Comparison of ENCODE assay signal across 1 cellular context in genomic region chr1:46202975-46203737, GRCh38.
TF ChIP-seq lines count a peak whose summit lies in the region.

Gene LURAP1, plus strand, starts transcription at chr1:46203334. Its CDS starts 93 bp downstream, at chr1:46203427.

TF ChIP-seq in K562, 482 proteins besides CTCF, POLR2A, EP300 and RAD21 (continued from another document and continues in another):
- TF ChIP-seq ARID4B (CRISPR knock-in tag; IDR thresholded peaks at IDR 0.05) (no peak), RHOXF2B (CRISPR knock-in tag; conservative IDR thresholded peaks at IDR 0.05) (no peak), ZNF24 (IDR thresholded peaks at IDR 0.05) (no peak), XRCC5 (IDR thresholded peaks at IDR 0.05; ENCODE audit: low read depth, low read length) (peak; percentile 88), ELK3 (CRISPR knock-in tag; IDR thresholded peaks at IDR 0.05) (no peak), JUN (IDR thresholded peaks at IDR 0.05; ENCODE audit: borderline replicate concordance, low read depth, low read length) (no peak), JUN (CRISPR knock-in tag; IDR thresholded peaks at IDR 0.05; ENCODE audit: borderline replicate concordance) (no peak), SP1 (CRISPR knock-in tag; IDR thresholded peaks at IDR 0.05) (peak; percentile 23; the same call in 1 of the 2 replicates), ATF2 (CRISPR knock-in tag; IDR thresholded peaks at IDR 0.05) (no peak), TFE3 (CRISPR knock-in tag; IDR thresholded peaks at IDR 0.05) (no peak), ZBTB7A (IDR thresholded peaks at IDR 0.05; ENCODE audit: borderline replicate concordance, control insufficient read depth, low read depth, low read length) (peak; percentile 95), POLR2AphosphoS2 (IDR thresholded peaks at IDR 0.05; ENCODE audit: low read length) (no peak), RNF2 (IDR thresholded peaks at IDR 0.05) (no peak), NFXL1 (CRISPR knock-in tag; IDR thresholded peaks at IDR 0.05) (no peak), IRF1 (CRISPR knock-in tag; IDR thresholded peaks at IDR 0.05; ENCODE audit: borderline replicate concordance) (no peak), YY1 (IDR thresholded peaks at IDR 0.05; ENCODE audit: borderline replicate concordance in 1 of 3, control insufficient read depth in 1 of 3, extremely low read depth in 1 of 3, insufficient read depth in 3 of 3, insufficient read length in 1 of 3, insufficient replicate concordance in 2 of 3, low read depth in 1 of 3, low read length in 2 of 3) (peak in 2 of 3 experiments; percentile 76 to 79), E2F3 (CRISPR knock-in tag; IDR thresholded peaks at IDR 0.05) (no peak), ZBTB1 (CRISPR knock-in tag; IDR thresholded peaks at IDR 0.05; ENCODE audit: borderline replicate concordance, low read depth) (no peak), CREM (IDR thresholded peaks at IDR 0.05; ENCODE audit: low read depth) (peak; percentile 36; the same call in 1 of the 2 replicates), ZC3H4 (CRISPR knock-in tag; IDR thresholded peaks at IDR 0.05; ENCODE audit: borderline replicate concordance) (no peak), STAG1 (CRISPR knock-in tag; IDR thresholded peaks at IDR 0.05; ENCODE audit: borderline replicate concordance) (no peak), KLF16 (IDR thresholded peaks at IDR 0.05) (no peak), ZBTB9 (CRISPR knock-in tag; IDR thresholded peaks at IDR 0.05) (no peak), RBM15 (IDR thresholded peaks at IDR 0.05; ENCODE audit: insufficient read depth, low read length) (no peak), TRIM25 (IDR thresholded peaks at IDR 0.05; ENCODE audit: borderline replicate concordance) (no peak), ZNF586 (CRISPR knock-in tag; conservative IDR thresholded peaks at IDR 0.05) (no peak), MXD1 (CRISPR knock-in tag; IDR thresholded peaks at IDR 0.05; ENCODE audit: borderline replicate concordance, poor library complexity, severe bottlenecking) (no peak), GABPB1 (CRISPR knock-in tag; IDR thresholded peaks at IDR 0.05) (0 out of 2 replicates have a peak, but pooled peaks have one; percentile 17), PTBP1 (IDR thresholded peaks at IDR 0.05; ENCODE audit: low read depth, low read length) (no peak), ZNF41 (CRISPR knock-in tag; conservative IDR thresholded peaks at IDR 0.05) (no peak), HINFP (tag; conservative IDR thresholded peaks at IDR 0.05; ENCODE audit: low read depth) (no peak)
